In genomic region chr12:104313568-104314241, GRCh38 we compare ENCODE assay signal across 29 cellular contexts. TPM values are rescaled to one million over a fixed set of nuclear protein-coding genes. Genes with fewer than 3 reads are reported as not detected.
DNase-seq lines count a peak whose midpoint lies in the region; ATAC-seq, FAIRE-seq and TF ChIP-seq lines count a peak whose summit lies in the region.
"Had no signal": no experiment of that assay in that cellular context is flagged by ENCODE, and none has a peak within 500 bp of the region (broad histone marks: within the 10 kb centered on the region; RNA-seq: fewer than 3 reads in every experiment).

No MANE protein-coding gene starts in this region.

- H3K56ac ChIP-seq in IMR-90 (ENCODE audit: extremely low read depth, insufficient read depth, low read length): no peak overlapping the region

- FAIRE-seq in HepG2 (lab: Jason Lieb, UNC): no peak
- FAIRE-seq: GM12891, kidney, TTC549 had no signal

- CTCF ChIA-PET in HepG2 (lab: Yijun Ruan, JAX; ENCODE audit: low intra/inter-chr PET ratio, low total read pairs): no interaction called here
- CTCF ChIA-PET in IMR-90 (lab: Yijun Ruan, JAX): interaction anchor here (0.6 kb wide), 1 partner anchor 15 kb away, joined by 4 read pairs; no protein-coding TSS in a partner anchor
- CTCF ChIA-PET in mammary epithelial cell (lab: Charles Lee; ENCODE audit: low non-redundant PET): no interaction called here

- peak overlapping the region; percentile 68; the same call in 1 of the 2 replicates for H3K18ac ChIP-seq in IMR-90 (ENCODE audit: low read depth, low read length)

- peaks cover 30 to 61% of the 10 kb centered on the region in 2 experiments for H3K79me1 ChIP-seq in IMR-90 (ENCODE audit: low read depth in 1 of 2, low read length in 2 of 2)

- no peak overlapping the region; the same call in 1 of the 2 replicates for H3K14ac ChIP-seq in IMR-90 (replicated peaks; ENCODE audit: low read depth, low read length)

- intact Hi-C loops in HepG2 (cut with micrococcal nuclease; ENCODE audit: unreplicated experiment): no loop called here
- intact Hi-C loops in right lobe of liver (cut with DNase I): no loop called here
- intact Hi-C loops in IMR-90 (cut with micrococcal nuclease): no loop called here
- intact Hi-C loops in mammary epithelial cell (cut with micrococcal nuclease): no loop called here

- no peak overlapping the region for H2BK20ac ChIP-seq in IMR-90 (ENCODE audit: low read depth, low read length)

- no peak overlapping the region for H2BK15ac ChIP-seq in IMR-90 (ENCODE audit: low read depth, low read length)

- H3K36me3 ChIP-seq in HepG2 (replicated peaks in 1 of 2; ENCODE audit: control insufficient read depth in 1 of 2, insufficient read depth in 2 of 2, low read length in 2 of 2) (peaks cover 25 to 80% of the 10 kb centered on the region in 2 experiments), right lobe of liver (peaks cover 0 to 81% (median 27%) of the 10 kb centered on the region in 4 donors), IMR-90 (ENCODE audit: control insufficient read depth, insufficient read depth, low read length) (peaks cover 58% of the 10 kb centered on the region), mammary epithelial cell (ENCODE audit: insufficient read depth, low read length) (peaks cover 55% of the 10 kb centered on the region), BE2C (peaks cover 86% of the 10 kb centered on the region)

- H4K91ac ChIP-seq in IMR-90 (ENCODE audit: insufficient read depth, low read depth, low read length): no peak overlapping the region

- H3K4me2 ChIP-seq in HepG2 (ENCODE audit: low read depth, low read length) (no peak overlapping the region), IMR-90 (ENCODE audit: low read depth, low read length) (peak overlapping the region; percentile 42; the same call in 1 of the 2 replicates), mammary epithelial cell (ENCODE audit: insufficient read depth, low read depth, low read length) (no peak overlapping the region)
- H3K4me2 ChIP-seq: smooth muscle cell had no signal

- TF ChIP-seq RAD21 in HepG2 (CRISPR knock-in tag; IDR thresholded peaks at IDR 0.05) (no peak), IMR-90 (IDR thresholded peaks at IDR 0.05; ENCODE audit: low read length) (no peak)

- WGBS in HepG2 (ENCODE audit: low lambda C conversion rate): 72% methylated on average over 4 of the region's 4 CpGs
- WGBS in right lobe of liver (ENCODE audit: insufficient coverage, low coverage, low lambda C conversion rate, missing lambda C conversion rate): 75% methylated on average over 4 of the region's 4 CpGs
- 0 to 100% methylated on average over 1 of the region's 4 CpGs for WGBS in IMR-90 (ENCODE audit: extremely low coverage in 2 of 2, insufficient read length in 1 of 2), 2 experiments
- 65% methylated on average over 4 of the region's 4 CpGs for WGBS in mammary epithelial cell (ENCODE audit: low coverage, missing lambda C conversion rate)

- H3K4me1 ChIP-seq in HepG2 (ENCODE audit: insufficient read depth, low read length) (no peaks in the 10 kb centered on the region), right lobe of liver (no peaks in the 10 kb centered on the region), IMR-90 (ENCODE audit: control insufficient read depth, insufficient read depth, low read length) (peaks cover 16% of the 10 kb centered on the region), mammary epithelial cell (ENCODE audit: insufficient read depth, low read length) (no peaks in the 10 kb centered on the region), BE2C (no peaks in the 10 kb centered on the region)

- DNase-seq in HepG2 (ENCODE audit: low spot score): no peak
- DNase-seq in right lobe of liver: no peak
- DNase-seq in IMR-90: no peak
- no peak for DNase-seq in mammary epithelial cell
- DNase-seq in BE2C: no peak
- DNase-seq: amygdala; effector CD4-positive, alpha-beta T cell; erythroblast; head of caudate nucleus; KBM-7; kidney; MM.1S; naive thymus-derived CD8-positive, alpha-beta T cell; NCI-H1417 treated with DMSO at 0.1 percent for 48 hours; NCI-H2081 treated with DMSO at 0.1 percent for 48 hours; NCI-H748 treated with DMSO at 0.1 percent for 48 hours; stimulated activated CD4-positive, alpha-beta T cell treated with anti-CD3 and anti-CD28 coated beads, Interleukin-2, amount 100 ng/mL, for 24 hours; T-helper 1 cell had no signal

- in situ Hi-C loops in HepG2 (cut with HindIII; ENCODE audit: extremely low pct_ligation_motif_present, low pct_unique_long_range_greater_than_20kb) (no loop called here), IMR-90 (cut with MboI; ENCODE audit: low sequenced_read_pairs) (no loop called here), mammary epithelial cell (cut with MboI; ENCODE audit: low sequenced_read_pairs in 2 of 2) (no loop called here)

- no peak overlapping the region for H3K4ac ChIP-seq in IMR-90 (ENCODE audit: low read depth, low read length)

- H4K20me1 ChIP-seq in HepG2 (ENCODE audit: insufficient read depth, low read length): peaks cover 18% of the 10 kb centered on the region
- peaks cover 87% of the 10 kb centered on the region for H4K20me1 ChIP-seq in IMR-90 (ENCODE audit: insufficient read depth, low read length)
- peaks cover 2% of the 10 kb centered on the region for H4K20me1 ChIP-seq in mammary epithelial cell (ENCODE audit: insufficient read depth, low read length)

- no peak overlapping the region for H3K9ac ChIP-seq in HepG2 (ENCODE audit: insufficient read depth, low read depth, low read length)
- peak overlapping the region; percentile 15; the same call in 1 of the 2 replicates for H3K9ac ChIP-seq in IMR-90 (ENCODE audit: low read depth, low read length)
- H3K9ac ChIP-seq in mammary epithelial cell (ENCODE audit: insufficient read depth, low read length): no peak overlapping the region

- H2BK5ac ChIP-seq in IMR-90 (ENCODE audit: low read depth, low read length, poor library complexity, severe bottlenecking): peak overlapping the region; percentile 72

- no peak overlapping the region for H2AFZ ChIP-seq in HepG2 (ENCODE audit: low read length)
- H2AFZ ChIP-seq in IMR-90 (replicated peaks; ENCODE audit: low read length, poor library complexity): no peak overlapping the region
- H2AFZ ChIP-seq in mammary epithelial cell (ENCODE audit: low read depth, low read length): no peak overlapping the region

- H3K4me1 Mint-ChIP-seq in stimulated activated naive CD8-positive, alpha-beta T cell treated with anti-CD3 and anti-CD28 coated beads, Interleukin-15, Interleukin-2, amounts not matched to agents 100 ng/mL and 50 ng/mL, for 24 hours (ENCODE audit: low read depth): no peaks in the 10 kb centered on the region

- H2AK9ac ChIP-seq in IMR-90 (replicated peaks; ENCODE audit: low read depth, low read length, poor library complexity): peak overlapping the region; percentile 75

- H3K4me3 Mint-ChIP-seq in stimulated activated naive CD8-positive, alpha-beta T cell treated with anti-CD3 and anti-CD28 coated beads, Interleukin-15, Interleukin-2, amounts not matched to agents 100 ng/mL and 50 ng/mL, for 24 hours: no peak overlapping the region
- H3K4me3 Mint-ChIP-seq: activated naive CD4-positive, alpha-beta T cell treated with anti-CD3 and anti-CD28 coated beads, Interleukin-2, amount 50 U/mL, for 24 hours; naive thymus-derived CD8-positive, alpha-beta T cell; type B pancreatic cell had no signal

- no TSS peak for BruUV-seq in HepG2 (replicated peaks; lab: Mats Ljungman, UMichigan)
- BruUV-seq in IMR-90 (replicated peaks; lab: Mats Ljungman, UMichigan): no TSS peak
- BruUV-seq in mammary epithelial cell (replicated peaks; lab: Mats Ljungman, UMichigan): TSS peak; percentile 6

- H3K36me3 Mint-ChIP-seq in stimulated activated naive CD8-positive, alpha-beta T cell treated with anti-CD3 and anti-CD28 coated beads, Interleukin-15, Interleukin-2, amounts not matched to agents 100 ng/mL and 50 ng/mL, for 24 hours (ENCODE audit: low read depth): peaks cover 62% of the 10 kb centered on the region

- H2AK5ac ChIP-seq in IMR-90 (ENCODE audit: low read depth, low read length): no peak overlapping the region

- POLR2A ChIA-PET in HepG2 (lab: Yijun Ruan, JAX): no interaction called here
- POLR2A ChIA-PET in IMR-90 (lab: Charles Lee; ENCODE audit: unreplicated experiment): no interaction called here

- TF ChIP-seq POLR2A in HepG2 (IDR thresholded peaks at IDR 0.05; ENCODE audit: insufficient read depth in 1 of 2, low read depth in 2 of 2, low read length in 2 of 2): no peak
- TF ChIP-seq POLR2A in right lobe of liver (IDR thresholded peaks at IDR 0.05): no peak
- TF ChIP-seq POLR2A in IMR-90 (IDR thresholded peaks at IDR 0.05; ENCODE audit: low read depth, low read length): no peak

- no peaks in the 10 kb centered on the region for H3K27me3 Mint-ChIP-seq in stimulated activated naive CD8-positive, alpha-beta T cell treated with anti-CD3 and anti-CD28 coated beads, Interleukin-15, Interleukin-2, amounts not matched to agents 100 ng/mL and 50 ng/mL, for 24 hours
- H3K27me3 Mint-ChIP-seq: activated naive CD4-positive, alpha-beta T cell treated with anti-CD3 and anti-CD28 coated beads, Interleukin-2, amount 50 U/mL, for 24 hours; naive thymus-derived CD8-positive, alpha-beta T cell; type B pancreatic cell had no signal

- peaks cover 12% of the 10 kb centered on the region for H3K9me1 ChIP-seq in IMR-90 (ENCODE audit: insufficient read depth, low read length)

- peak overlapping the region in 1 of 2 experiments; percentile 21; a peak in 1 of 4 replicates for H4K8ac ChIP-seq in IMR-90 (ENCODE audit: low read depth in 2 of 2, low read length in 2 of 2)

- no peak overlapping the region; the same call in 1 of the 2 replicates for H3K23ac ChIP-seq in IMR-90 (ENCODE audit: low read depth, low read length)

- H4K5ac ChIP-seq in IMR-90 (ENCODE audit: low read depth, low read length): no peak overlapping the region

- TF ChIP-seq CTCF in HepG2 (CRISPR knock-in tag; IDR thresholded peaks at IDR 0.05): no peak
- TF ChIP-seq CTCF in right lobe of liver (IDR thresholded peaks at IDR 0.05): no peak
- TF ChIP-seq CTCF in IMR-90 (conservative IDR thresholded peaks at IDR 0.05; ENCODE audit: low read depth, low read length): no peak
- TF ChIP-seq CTCF in mammary epithelial cell (conservative IDR thresholded peaks at IDR 0.05 in 1 of 2, IDR thresholded peaks at IDR 0.05 in 1 of 2; ENCODE audit: extremely low read depth in 1 of 2, insufficient read depth in 1 of 2, low read depth in 1 of 2, low read length in 2 of 2): no peak
- no peak for TF ChIP-seq CTCF in BE2C (IDR thresholded peaks at IDR 0.05; ENCODE audit: low read depth, low read length)

- peaks cover 29% of the 10 kb centered on the region for H3K79me2 ChIP-seq in HepG2 (ENCODE audit: insufficient read depth, low read length)
- peaks cover 91% of the 10 kb centered on the region for H3K79me2 ChIP-seq in mammary epithelial cell (ENCODE audit: insufficient read depth, low read length)

- TF ChIP-seq EP300 in HepG2 (IDR thresholded peaks at IDR 0.05; ENCODE audit: low read depth in 2 of 2, low read length in 2 of 2): no peak
- no peak for TF ChIP-seq EP300 in HepG2 (CRISPR knock-in tag; IDR thresholded peaks at IDR 0.05; ENCODE audit: borderline replicate concordance)

- H3K4me3 ChIP-seq in HepG2 (replicated peaks in 1 of 3; ENCODE audit: insufficient read depth in 1 of 3, low read depth in 2 of 3, low read length in 3 of 3): no peak overlapping the region
- H3K4me3 ChIP-seq in right lobe of liver: no peak overlapping the region
- H3K4me3 ChIP-seq in IMR-90 (ENCODE audit: insufficient read depth, low read depth, low read length): no peak overlapping the region
- no peak overlapping the region for H3K4me3 ChIP-seq in mammary epithelial cell (replicated peaks in 1 of 3; ENCODE audit: insufficient read depth in 1 of 3, low read depth in 2 of 3, low read length in 3 of 3)
- no peak overlapping the region for H3K4me3 ChIP-seq in BE2C (ENCODE audit: low read depth, low read length)
- H3K4me3 ChIP-seq: smooth muscle cell had no signal

- H3K27ac Mint-ChIP-seq in stimulated activated naive CD8-positive, alpha-beta T cell treated with anti-CD3 and anti-CD28 coated beads, Interleukin-15, Interleukin-2, amounts not matched to agents 100 ng/mL and 50 ng/mL, for 24 hours: peak overlapping the region; percentile 62
- H3K27ac Mint-ChIP-seq: activated naive CD4-positive, alpha-beta T cell treated with anti-CD3 and anti-CD28 coated beads, Interleukin-2, amount 50 U/mL, for 24 hours; type B pancreatic cell had no signal

- H2BK120ac ChIP-seq in IMR-90 (ENCODE audit: low read depth, low read length): no peak overlapping the region

- H3K9me3 Mint-ChIP-seq in stimulated activated naive CD8-positive, alpha-beta T cell treated with anti-CD3 and anti-CD28 coated beads, Interleukin-15, Interleukin-2, amounts not matched to agents 100 ng/mL and 50 ng/mL, for 24 hours: no peaks in the 10 kb centered on the region
- H3K9me3 Mint-ChIP-seq: activated naive CD4-positive, alpha-beta T cell treated with anti-CD3 and anti-CD28 coated beads, Interleukin-2, amount 50 U/mL, for 24 hours; naive thymus-derived CD8-positive, alpha-beta T cell; type B pancreatic cell had no signal

- no peak for ATAC-seq in HepG2
- ATAC-seq in right lobe of liver: no peak
- ATAC-seq in IMR-90 (ENCODE audit: low read depth): no peak
- ATAC-seq in GM18861 (IDR thresholded peaks at IDR 0.05; ENCODE audit: unreplicated experiment): no peak
- ATAC-seq in GM21786 (IDR thresholded peaks at IDR 0.05; ENCODE audit: unreplicated experiment): no peak
- ATAC-seq: activated CD4-positive, CD25-positive, alpha-beta regulatory T cell treated with anti-CD3 and anti-CD28 coated beads, Interleukin-2, amount 50 U/mL, for 24 hours; naive thymus-derived CD8-positive, alpha-beta T cell had no signal

- dilution Hi-C loops in IMR-90 (cut with HindIII; ENCODE audit: low sequenced_read_pairs, unreplicated experiment): no loop called here
- dilution Hi-C loops in mammary epithelial cell (cut with HindIII; ENCODE audit: low sequenced_read_pairs): no loop called here

- H3K27ac ChIP-seq in HepG2 (ENCODE audit: extremely low read length, insufficient read depth, low read length): no peak overlapping the region
- H3K27ac ChIP-seq in right lobe of liver: no peak overlapping the region
- H3K27ac ChIP-seq in IMR-90 (ENCODE audit: insufficient read depth, low read length): peak overlapping the region; percentile 81; the same call in 1 of the 2 replicates
- H3K27ac ChIP-seq in mammary epithelial cell (ENCODE audit: insufficient read depth, low read depth, low read length): no peak overlapping the region
- H3K27ac ChIP-seq: C4-2B, RWPE1 had no signal

- H3K27me3 ChIP-seq in HepG2 (ENCODE audit: control insufficient read depth in 1 of 2, insufficient read depth in 2 of 2, low read length in 2 of 2) (no peaks in the 10 kb centered on the region), right lobe of liver (no peaks in the 10 kb centered on the region), IMR-90 (ENCODE audit: control insufficient read depth, insufficient read depth, low read length) (no peaks in the 10 kb centered on the region), mammary epithelial cell (ENCODE audit: insufficient read depth, low read length) (no peaks in the 10 kb centered on the region), BE2C (no peaks in the 10 kb centered on the region)

- H3K9me3 ChIP-seq in HepG2 (ENCODE audit: low read length) (no peaks in the 10 kb centered on the region), right lobe of liver (no peaks in the 10 kb centered on the region), IMR-90 (ENCODE audit: control insufficient read depth, insufficient read depth, low read length) (no peaks in the 10 kb centered on the region), mammary epithelial cell (replicated peaks; ENCODE audit: insufficient read depth, low read length) (no peaks in the 10 kb centered on the region), BE2C (no peaks in the 10 kb centered on the region)

RNA-seq across cellular contexts. Expression of gene EID3, which starts 10.2 kb away (rescaled TPM):
- total RNA-seq in HepG2 (2016; rRNA removed; fragmentation: Illumina TruSeq; extraction: Trizol) (0.27 and 4.5 TPM in 2 replicates), right lobe of liver (1 to 10 TPM; 1.1 to 7.3 (median 1.4) TPM), IMR-90 (2012; rRNA removed) (4.1 and 6.9 TPM in 2 replicates), mammary epithelial cell (1 to 10 TPM; 5.3 to 6.3 TPM)
- total RNA-seq in HepG2 (2016; cell fraction: cytosol; rRNA removed; fragmentation: Illumina TruSeq; extraction: Trizol; ENCODE audit: low read depth): 0.20 TPM in 1 of 2 replicates, not detected in the other
- 0.37 and 4.2 TPM in 2 replicates for total RNA-seq in HepG2 (2016; cell fraction: insoluble cytoplasmic fraction; rRNA removed; fragmentation: Illumina TruSeq; extraction: Trizol)
- total RNA-seq in HepG2 (2016; cell fraction: membrane; rRNA removed; fragmentation: Illumina TruSeq; extraction: Trizol): 0.24 and 0.28 TPM in 2 replicates
- 19.9 and 21.8 TPM in 2 replicates for total RNA-seq in HepG2 (2016; cell fraction: nucleus; rRNA removed; fragmentation: Illumina TruSeq; extraction: Trizol)
- polyA plus RNA-seq in HepG2 (2011; rRNA removed) (0.38 and 0.56 TPM in 2 replicates), IMR-90 (2012; rRNA removed) (2.0 and 2.2 TPM in 2 replicates), mammary epithelial cell (0.95 TPM)
- polyA plus RNA-seq in HepG2 (2011; cell fraction: cytosol; rRNA removed): not detected in 2 replicates
- 2.2 and 2.8 TPM in 2 replicates for polyA plus RNA-seq in HepG2 (2011; cell fraction: nucleus; rRNA removed)
- 0.13 and 0.39 TPM in 2 replicates for polyA plus RNA-seq in HepG2 (2012)
- 0.07 TPM in 1 of 2 replicates, not detected in the other for polyA plus RNA-seq in HepG2 (2016; cell fraction: cytosol; fragmentation: Illumina TruSeq; extraction: Trizol; ENCODE audit: low read depth)
- polyA plus RNA-seq in HepG2 (2016; cell fraction: insoluble cytoplasmic fraction; fragmentation: Illumina TruSeq; extraction: Trizol; ENCODE audit: low read depth): 0.21 TPM in 1 of 2 replicates, not detected in the other
- not detected in 2 replicates for polyA plus RNA-seq in HepG2 (2016; cell fraction: membrane; fragmentation: Illumina TruSeq; extraction: Trizol; ENCODE audit: low read depth)
- 5.1 and 5.3 TPM in 2 replicates for polyA plus RNA-seq in HepG2 (2016; cell fraction: nucleus; fragmentation: Illumina TruSeq; extraction: Trizol; ENCODE audit: insufficient read depth, low read depth)
- polyA minus RNA-seq in HepG2 (2011; rRNA and poly(A)+ RNA removed; ENCODE audit: low replicate concordance): 3.3 and 7.0 TPM in 2 replicates
- not detected in 2 replicates for polyA minus RNA-seq in HepG2 (2011; cell fraction: cytosol; rRNA and poly(A)+ RNA removed)
- polyA minus RNA-seq in HepG2 (2011; cell fraction: nucleus; rRNA and poly(A)+ RNA removed): 26.4 and 27.4 TPM in 2 replicates
- polyA plus RNA-seq in IMR-90 (2012; cell fraction: cytosol; rRNA removed): 0.48 and 0.92 TPM in 2 replicates
- polyA plus RNA-seq in IMR-90 (2012; cell fraction: nucleus; rRNA removed; ENCODE audit: low replicate concordance): 5.9 and 6.1 TPM in 2 replicates
- polyA minus RNA-seq in mammary epithelial cell: not detected
- 0.60 TPM for polyA plus RNA-seq in BE2C (2012; ENCODE audit: insufficient read depth, insufficient read length, low read depth)
